Comparison of ENCODE assay signal across 1 cellular context in the genomic region with DNA sequence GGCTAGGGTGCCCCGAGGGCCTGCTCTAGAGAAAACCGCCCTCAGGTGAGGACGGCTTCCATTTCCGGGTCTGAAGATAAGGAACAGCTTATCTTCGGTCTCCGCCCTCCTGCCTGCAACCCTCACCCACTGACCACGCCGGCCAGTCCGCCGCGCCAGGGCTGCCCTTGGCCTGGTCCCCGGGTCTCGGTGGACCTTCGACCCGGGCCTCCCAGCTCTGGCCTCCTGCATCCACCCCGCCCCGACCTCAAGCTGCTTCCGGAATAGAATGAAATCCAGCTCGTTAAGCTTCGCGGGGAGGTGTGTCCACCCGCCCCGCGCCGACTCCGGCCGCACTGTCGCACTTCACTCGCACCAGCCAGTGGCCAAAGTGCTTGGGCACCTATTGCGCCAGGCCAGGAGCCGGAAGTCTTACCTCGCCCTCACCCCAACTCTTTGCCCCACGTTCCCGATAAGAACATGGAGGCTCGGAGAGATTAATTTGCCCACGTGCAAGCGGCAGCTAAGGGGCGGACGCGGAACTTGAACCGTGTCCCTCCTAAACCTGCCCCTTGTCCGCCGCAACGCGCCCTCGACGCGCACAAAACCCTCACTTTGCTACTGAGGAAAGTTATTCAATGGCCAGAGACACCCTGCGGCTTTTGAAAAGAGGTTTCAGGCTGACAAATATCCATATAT.
A peak's percentile ranks its signal among the peaks of the same experiment; 100 is the strongest.
TF ChIP-seq lines count a peak whose summit lies in the region.

No MANE protein-coding gene starts in this region.

TF ChIP-seq in HepG2, 621 proteins besides CTCF, POLR2A, EP300 and RAD21 (continued from another document and continues in another):
- TF ChIP-seq, protein P1, sequence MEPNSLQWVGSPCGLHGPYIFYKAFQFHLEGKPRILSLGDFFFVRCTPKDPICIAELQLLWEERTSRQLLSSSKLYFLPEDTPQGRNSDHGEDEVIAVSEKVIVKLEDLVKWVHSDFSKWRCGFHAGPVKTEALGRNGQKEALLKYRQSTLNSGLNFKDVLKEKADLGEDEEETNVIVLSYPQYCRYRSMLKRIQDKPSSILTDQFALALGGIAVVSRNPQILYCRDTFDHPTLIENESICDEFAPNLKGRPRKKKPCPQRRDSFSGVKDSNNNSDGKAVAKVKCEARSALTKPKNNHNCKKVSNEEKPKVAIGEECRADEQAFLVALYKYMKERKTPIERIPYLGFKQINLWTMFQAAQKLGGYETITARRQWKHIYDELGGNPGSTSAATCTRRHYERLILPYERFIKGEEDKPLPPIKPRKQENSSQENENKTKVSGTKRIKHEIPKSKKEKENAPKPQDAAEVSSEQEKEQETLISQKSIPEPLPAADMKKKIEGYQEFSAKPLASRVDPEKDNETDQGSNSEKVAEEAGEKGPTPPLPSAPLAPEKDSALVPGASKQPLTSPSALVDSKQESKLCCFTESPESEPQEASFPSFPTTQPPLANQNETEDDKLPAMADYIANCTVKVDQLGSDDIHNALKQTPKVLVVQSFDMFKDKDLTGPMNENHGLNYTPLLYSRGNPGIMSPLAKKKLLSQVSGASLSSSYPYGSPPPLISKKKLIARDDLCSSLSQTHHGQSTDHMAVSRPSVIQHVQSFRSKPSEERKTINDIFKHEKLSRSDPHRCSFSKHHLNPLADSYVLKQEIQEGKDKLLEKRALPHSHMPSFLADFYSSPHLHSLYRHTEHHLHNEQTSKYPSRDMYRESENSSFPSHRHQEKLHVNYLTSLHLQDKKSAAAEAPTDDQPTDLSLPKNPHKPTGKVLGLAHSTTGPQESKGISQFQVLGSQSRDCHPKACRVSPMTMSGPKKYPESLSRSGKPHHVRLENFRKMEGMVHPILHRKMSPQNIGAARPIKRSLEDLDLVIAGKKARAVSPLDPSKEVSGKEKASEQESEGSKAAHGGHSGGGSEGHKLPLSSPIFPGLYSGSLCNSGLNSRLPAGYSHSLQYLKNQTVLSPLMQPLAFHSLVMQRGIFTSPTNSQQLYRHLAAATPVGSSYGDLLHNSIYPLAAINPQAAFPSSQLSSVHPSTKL (CRISPR knock-in tag; IDR thresholded peaks at IDR 0.05) = peak; percentile 88
- TF ChIP-seq IRX3 (CRISPR knock-in tag; IDR thresholded peaks at IDR 0.05; ENCODE audit: borderline replicate concordance, low read depth) = no peak; the same call in 1 of the 2 replicates
- peak; percentile 71; the same call in 1 of the 2 replicates for TF ChIP-seq ZNF558 (CRISPR knock-in tag; IDR thresholded peaks at IDR 0.05; ENCODE audit: borderline replicate concordance)
- peak; percentile 30 for TF ChIP-seq ZFP91 (CRISPR knock-in tag; IDR thresholded peaks at IDR 0.05; ENCODE audit: borderline replicate concordance)
- peak; percentile 36; the same call in 1 of the 2 replicates for TF ChIP-seq NFKBIZ (CRISPR knock-in tag; IDR thresholded peaks at IDR 0.05)
- TF ChIP-seq, protein P2, sequence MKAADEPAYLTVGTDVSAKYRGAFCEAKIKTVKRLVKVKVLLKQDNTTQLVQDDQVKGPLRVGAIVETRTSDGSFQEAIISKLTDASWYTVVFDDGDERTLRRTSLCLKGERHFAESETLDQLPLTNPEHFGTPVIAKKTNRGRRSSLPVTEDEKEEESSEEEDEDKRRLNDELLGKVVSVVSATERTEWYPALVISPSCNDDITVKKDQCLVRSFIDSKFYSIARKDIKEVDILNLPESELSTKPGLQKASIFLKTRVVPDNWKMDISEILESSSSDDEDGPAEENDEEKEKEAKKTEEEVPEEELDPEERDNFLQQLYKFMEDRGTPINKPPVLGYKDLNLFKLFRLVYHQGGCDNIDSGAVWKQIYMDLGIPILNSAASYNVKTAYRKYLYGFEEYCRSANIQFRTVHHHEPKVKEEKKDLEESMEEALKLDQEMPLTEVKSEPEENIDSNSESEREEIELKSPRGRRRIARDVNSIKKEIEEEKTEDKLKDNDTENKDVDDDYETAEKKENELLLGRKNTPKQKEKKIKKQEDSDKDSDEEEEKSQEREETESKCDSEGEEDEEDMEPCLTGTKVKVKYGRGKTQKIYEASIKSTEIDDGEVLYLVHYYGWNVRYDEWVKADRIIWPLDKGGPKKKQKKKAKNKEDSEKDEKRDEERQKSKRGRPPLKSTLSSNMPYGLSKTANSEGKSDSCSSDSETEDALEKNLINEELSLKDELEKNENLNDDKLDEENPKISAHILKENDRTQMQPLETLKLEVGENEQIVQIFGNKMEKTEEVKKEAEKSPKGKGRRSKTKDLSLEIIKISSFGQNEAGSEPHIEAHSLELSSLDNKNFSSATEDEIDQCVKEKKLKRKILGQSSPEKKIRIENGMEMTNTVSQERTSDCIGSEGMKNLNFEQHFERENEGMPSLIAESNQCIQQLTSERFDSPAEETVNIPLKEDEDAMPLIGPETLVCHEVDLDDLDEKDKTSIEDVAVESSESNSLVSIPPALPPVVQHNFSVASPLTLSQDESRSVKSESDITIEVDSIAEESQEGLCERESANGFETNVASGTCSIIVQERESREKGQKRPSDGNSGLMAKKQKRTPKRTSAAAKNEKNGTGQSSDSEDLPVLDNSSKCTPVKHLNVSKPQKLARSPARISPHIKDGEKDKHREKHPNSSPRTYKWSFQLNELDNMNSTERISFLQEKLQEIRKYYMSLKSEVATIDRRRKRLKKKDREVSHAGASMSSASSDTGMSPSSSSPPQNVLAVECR (CRISPR knock-in tag; IDR thresholded peaks at IDR 0.05; ENCODE audit: borderline replicate concordance) = peak; percentile 84; the same call in 1 of the 2 replicates
- TF ChIP-seq ATF6 (CRISPR knock-in tag; conservative IDR thresholded peaks at IDR 0.05) = 0 out of 2 replicates have a peak, but pooled peaks have one; percentile 58
- no peak for TF ChIP-seq JARID2 (CRISPR knock-in tag; IDR thresholded peaks at IDR 0.05; ENCODE audit: insufficient replicate concordance)
- peak; percentile 63 for TF ChIP-seq ZNF136 (CRISPR knock-in tag; IDR thresholded peaks at IDR 0.05; ENCODE audit: low read depth)
- TF ChIP-seq ZMYM2 (CRISPR knock-in tag; IDR thresholded peaks at IDR 0.05) = peak; percentile 85
- TF ChIP-seq WIZ (CRISPR knock-in tag; IDR thresholded peaks at IDR 0.05) = no peak
- TF ChIP-seq E2F5 (CRISPR knock-in tag; conservative IDR thresholded peaks at IDR 0.05) = peak; percentile 90
- peak; percentile 85; the same call in 1 of the 2 replicates for TF ChIP-seq ZNF614 (CRISPR knock-in tag; IDR thresholded peaks at IDR 0.05; ENCODE audit: borderline replicate concordance)
- TF ChIP-seq, protein P3, sequence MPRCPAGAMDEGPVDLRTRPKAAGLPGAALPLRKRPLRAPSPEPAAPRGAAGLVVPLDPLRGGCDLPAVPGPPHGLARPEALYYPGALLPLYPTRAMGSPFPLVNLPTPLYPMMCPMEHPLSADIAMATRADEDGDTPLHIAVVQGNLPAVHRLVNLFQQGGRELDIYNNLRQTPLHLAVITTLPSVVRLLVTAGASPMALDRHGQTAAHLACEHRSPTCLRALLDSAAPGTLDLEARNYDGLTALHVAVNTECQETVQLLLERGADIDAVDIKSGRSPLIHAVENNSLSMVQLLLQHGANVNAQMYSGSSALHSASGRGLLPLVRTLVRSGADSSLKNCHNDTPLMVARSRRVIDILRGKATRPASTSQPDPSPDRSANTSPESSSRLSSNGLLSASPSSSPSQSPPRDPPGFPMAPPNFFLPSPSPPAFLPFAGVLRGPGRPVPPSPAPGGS (CRISPR knock-in tag; IDR thresholded peaks at IDR 0.05) = no peak; the same call in 1 of the 2 replicates
- TF ChIP-seq CENPX (CRISPR knock-in tag; IDR thresholded peaks at IDR 0.05) = no peak
- TF ChIP-seq ZFP62 (CRISPR knock-in tag; IDR thresholded peaks at IDR 0.05) = no peak
- TF ChIP-seq, protein P4, sequence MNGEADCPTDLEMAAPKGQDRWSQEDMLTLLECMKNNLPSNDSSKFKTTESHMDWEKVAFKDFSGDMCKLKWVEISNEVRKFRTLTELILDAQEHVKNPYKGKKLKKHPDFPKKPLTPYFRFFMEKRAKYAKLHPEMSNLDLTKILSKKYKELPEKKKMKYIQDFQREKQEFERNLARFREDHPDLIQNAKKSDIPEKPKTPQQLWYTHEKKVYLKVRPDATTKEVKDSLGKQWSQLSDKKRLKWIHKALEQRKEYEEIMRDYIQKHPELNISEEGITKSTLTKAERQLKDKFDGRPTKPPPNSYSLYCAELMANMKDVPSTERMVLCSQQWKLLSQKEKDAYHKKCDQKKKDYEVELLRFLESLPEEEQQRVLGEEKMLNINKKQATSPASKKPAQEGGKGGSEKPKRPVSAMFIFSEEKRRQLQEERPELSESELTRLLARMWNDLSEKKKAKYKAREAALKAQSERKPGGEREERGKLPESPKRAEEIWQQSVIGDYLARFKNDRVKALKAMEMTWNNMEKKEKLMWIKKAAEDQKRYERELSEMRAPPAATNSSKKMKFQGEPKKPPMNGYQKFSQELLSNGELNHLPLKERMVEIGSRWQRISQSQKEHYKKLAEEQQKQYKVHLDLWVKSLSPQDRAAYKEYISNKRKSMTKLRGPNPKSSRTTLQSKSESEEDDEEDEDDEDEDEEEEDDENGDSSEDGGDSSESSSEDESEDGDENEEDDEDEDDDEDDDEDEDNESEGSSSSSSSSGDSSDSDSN (CRISPR knock-in tag; IDR thresholded peaks at IDR 0.05) = peak; percentile 95
- TF ChIP-seq, protein P5, sequence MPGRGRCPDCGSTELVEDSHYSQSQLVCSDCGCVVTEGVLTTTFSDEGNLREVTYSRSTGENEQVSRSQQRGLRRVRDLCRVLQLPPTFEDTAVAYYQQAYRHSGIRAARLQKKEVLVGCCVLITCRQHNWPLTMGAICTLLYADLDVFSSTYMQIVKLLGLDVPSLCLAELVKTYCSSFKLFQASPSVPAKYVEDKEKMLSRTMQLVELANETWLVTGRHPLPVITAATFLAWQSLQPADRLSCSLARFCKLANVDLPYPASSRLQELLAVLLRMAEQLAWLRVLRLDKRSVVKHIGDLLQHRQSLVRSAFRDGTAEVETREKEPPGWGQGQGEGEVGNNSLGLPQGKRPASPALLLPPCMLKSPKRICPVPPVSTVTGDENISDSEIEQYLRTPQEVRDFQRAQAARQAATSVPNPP (CRISPR knock-in tag; IDR thresholded peaks at IDR 0.05) = 0 out of 2 replicates have a peak, but pooled peaks have one; percentile 46
- TF ChIP-seq ZNF431 (CRISPR knock-in tag; IDR thresholded peaks at IDR 0.05; ENCODE audit: borderline replicate concordance, low read depth) = peak; percentile 89
- peak; percentile 15; the same call in 1 of the 2 replicates for TF ChIP-seq HMG20A (CRISPR knock-in tag; IDR thresholded peaks at IDR 0.05; ENCODE audit: borderline replicate concordance)
- TF ChIP-seq POLR2AphosphoS5 (IDR thresholded peaks at IDR 0.05; ENCODE audit: low read depth, low read length) = peak; percentile 49
- no peak; the same call in 1 of the 2 replicates for TF ChIP-seq CHD4 (IDR thresholded peaks at IDR 0.05; ENCODE audit: borderline replicate concordance, low read length)
- no peak for TF ChIP-seq NBN (conservative IDR thresholded peaks at IDR 0.05)
- TF ChIP-seq ZBED4 (CRISPR knock-in tag; IDR thresholded peaks at IDR 0.05; ENCODE audit: borderline replicate concordance) = peak; percentile 88
- TF ChIP-seq FOXC1 (CRISPR knock-in tag; IDR thresholded peaks at IDR 0.05; ENCODE audit: borderline replicate concordance) = no peak
- no peak for TF ChIP-seq HNRNPUL1 (IDR thresholded peaks at IDR 0.05; ENCODE audit: low read depth, low read length)
- TF ChIP-seq ZNF256 (CRISPR knock-in tag; conservative IDR thresholded peaks at IDR 0.05) = no peak
